ENCODE assay signal across 19 cellular contexts in the genomic region with DNA sequence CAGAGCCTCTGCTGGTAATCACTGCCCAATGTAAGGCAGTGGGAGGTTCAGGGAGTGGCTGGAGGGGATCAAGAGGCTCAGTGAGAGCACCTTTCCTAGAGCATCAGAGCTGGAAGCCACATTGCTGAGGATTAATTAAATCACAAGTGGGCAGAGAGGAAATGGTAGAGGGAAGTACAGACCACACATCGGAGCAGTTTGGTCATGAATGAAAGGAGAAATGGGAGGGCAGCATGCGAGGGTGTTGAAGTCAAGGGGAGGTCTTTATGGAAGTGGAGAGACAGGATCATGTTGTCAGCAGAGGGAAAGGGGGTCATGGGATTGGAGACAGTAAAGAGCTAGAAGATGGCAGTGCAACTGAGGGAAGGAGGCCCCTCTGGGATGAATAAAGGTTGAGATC.
"Had no signal": no experiment of that assay in that cellular context is flagged by ENCODE, and none has a peak within 500 bp of the region (broad histone marks: within the 10 kb centered on the region; RNA-seq: fewer than 3 reads in every experiment).

No MANE protein-coding gene starts in this region.

- DNase-seq: activated B cell treated with CpG ODN at 0.5 μM for 24 hours; activated CD4-positive, alpha-beta memory T cell treated with anti-CD3 and anti-CD28 coated beads for 36 hours; activated CD4-positive, alpha-beta T cell treated with anti-CD3 and anti-CD28 coated beads for 4 hours; activated CD8-positive, alpha-beta memory T cell treated with anti-CD3 and anti-CD28 coated beads, Interleukin-2, amount 10 ng/mL, durations not matched to agents 7 days and 5 days; activated naive CD4-positive, alpha-beta T cell treated with anti-CD3 and anti-CD28 coated beads for 36 hours; activated T-cell treated with anti-CD3 and anti-CD28 coated beads, Interleukin-2, amount 50 U/mL, for 1 hour; body of pancreas; foreskin melanocyte; glutamatergic neuron; hippocampal formation; left colon; lower lobe of right lung; nephron progenitor cell; nucleus accumbens; retina; spleen; stimulated activated CD8-positive, alpha-beta memory T cell treated with anti-CD3 and anti-CD28 coated beads, Interleukin-4, amount 100 ng/mL, for 48 hours; stimulated activated naive CD4-positive, alpha-beta T cell; thyroid gland had no signal
